15 cellular contexts compared by ENCODE assay signal in the genomic region with DNA sequence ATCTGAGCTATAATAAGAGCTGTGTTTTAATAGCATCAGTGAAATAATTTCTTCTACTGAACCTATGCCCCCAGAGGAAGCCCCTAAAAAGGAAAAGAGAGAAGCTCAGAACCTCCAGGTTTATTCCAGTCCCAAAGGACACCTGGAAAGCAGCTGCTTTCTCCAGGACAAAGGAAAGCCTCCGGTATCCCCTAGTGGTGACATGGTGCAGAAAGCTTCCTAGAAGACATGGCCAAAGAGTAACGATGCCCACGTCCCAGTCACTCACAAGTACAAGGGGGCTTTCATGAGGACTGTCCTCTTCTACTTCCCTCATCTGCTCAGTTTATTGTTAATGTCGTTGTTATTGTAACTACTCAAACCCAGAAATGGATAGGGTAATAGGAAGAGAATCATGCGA.
DNase-seq lines count a peak whose midpoint lies in the region; ATAC-seq and TF ChIP-seq lines count a peak whose summit lies in the region.
"Had no signal": no experiment of that assay in that cellular context is flagged by ENCODE, and none has a peak within 500 bp of the region (broad histone marks: within the 10 kb centered on the region; RNA-seq: fewer than 3 reads in every experiment).

No MANE protein-coding gene starts in this region.

- no peaks in the 10 kb centered on the region for H3K27me3 Mint-ChIP-seq in MCF 10A (ENCODE audit: insufficient read depth, unreplicated experiment)

- H3K79me2 ChIP-seq in PC-3 (ENCODE audit: low read length), result no peaks in the 10 kb centered on the region

- H3K4me1 ChIP-seq in breast epithelium (no peaks in the 10 kb centered on the region), PC-3 (ENCODE audit: insufficient read depth, low read length) (no peaks in the 10 kb centered on the region)
- H3K4me1 ChIP-seq: gastrocnemius medialis, right atrium auricular region, upper lobe of left lung had no signal

- BruUV-seq in MCF 10A (replicated peaks; lab: Mats Ljungman, UMichigan) (no TSS peak), PC-3 (replicated peaks; lab: Mats Ljungman, UMichigan) (no TSS peak)

- H3F3A ChIP-seq in PC-3 (ENCODE audit: low read length, unreplicated experiment), result no peaks in the 10 kb centered on the region

- POLR2A ChIA-PET in MCF 10A (lab: Yijun Ruan, JAX) (no interaction called here), PC-3 (lab: Charles Lee; ENCODE audit: unreplicated experiment) (no interaction called here)

- no peaks in the 10 kb centered on the region for H3K4me1 Mint-ChIP-seq in MCF 10A (ENCODE audit: insufficient read depth, unreplicated experiment)
- H3K4me1 Mint-ChIP-seq: CD14-positive monocyte had no signal

- no peaks in the 10 kb centered on the region for H3K9me3 Mint-ChIP-seq in MCF 10A (ENCODE audit: unreplicated experiment)

- H3K27ac ChIP-seq in breast epithelium (no peak overlapping the region), PC-3 (ENCODE audit: low read length) (no peak overlapping the region), temporal lobe (ENCODE audit: low read depth, low read length) (peak overlapping the region; percentile 81)
- H3K27ac ChIP-seq: cardiac muscle cell, gastrocnemius medialis, right atrium auricular region, upper lobe of left lung had no signal

- no peak overlapping the region for H3K9ac ChIP-seq in PC-3 (ENCODE audit: low read length)

- H3K27ac Mint-ChIP-seq in MCF 10A (ENCODE audit: low read depth, unreplicated experiment), result no peak overlapping the region
- H3K27ac Mint-ChIP-seq: CD14-positive monocyte had no signal

- H3K36me3 ChIP-seq in breast epithelium, result no peaks in the 10 kb centered on the region
- no peaks in the 10 kb centered on the region for H3K36me3 ChIP-seq in PC-3 (ENCODE audit: low read depth, low read length)
- H3K36me3 ChIP-seq: cardiac muscle cell, gastrocnemius medialis, upper lobe of left lung had no signal

- H3K9me2 ChIP-seq in PC-3 (replicated peaks; ENCODE audit: low read length), result no peaks in the 10 kb centered on the region

- H3K9me3 ChIP-seq in breast epithelium, result no peaks in the 10 kb centered on the region
- H3K9me3 ChIP-seq in PC-3 (ENCODE audit: low read length), result no peaks in the 10 kb centered on the region
- H3K9me3 ChIP-seq: gastrocnemius medialis, right atrium auricular region, upper lobe of left lung had no signal

- TF ChIP-seq POLR2A in breast epithelium (IDR thresholded peaks at IDR 0.05), result no peak

- CTCF ChIA-PET in MCF 10A (lab: Yijun Ruan, JAX), result interaction anchor here (0.6 to 1.9 kb wide), 7 partner anchors 10 to 1150 kb away, joined by 3 to 7 read pairs (median 4); no protein-coding TSS in a partner anchor
- CTCF ChIA-PET in PC-3 (lab: Charles Lee), result interaction anchor here (1.1 kb wide), 1 partner anchor 38 kb away, joined by 3 read pairs; no protein-coding TSS in a partner anchor

- H3K4me3 Mint-ChIP-seq in MCF 10A (ENCODE audit: unreplicated experiment), result no peak overlapping the region
- H3K4me3 Mint-ChIP-seq: CD14-positive monocyte had no signal

- DNase-seq in MCF 10A (ENCODE audit: unreplicated experiment) (peak; percentile 47), breast epithelium (ENCODE audit: low spot score in 2 of 2) (no peak), PC-3 (peak; percentile 34), epithelial cell of esophagus (ENCODE audit: low read depth) (no peak), NCI-H1092 treated with DMSO at 0.1 percent for 48 hours (lab: John Stamatoyannopoulos, UW) (no peak), NOMO-1 treated with DMSO at 0.1 percent for 48 hours (lab: John Stamatoyannopoulos, UW; ENCODE audit: unreplicated experiment) (no peak)
- no peak for DNase-seq in stimulated activated CD4-positive, alpha-beta T cell treated with anti-CD3 and anti-CD28 coated beads, Interleukin-15, amount 100 ng/mL, for 24 hours
- DNase-seq: gastrocnemius medialis, KBM-7, T-helper 2 cell, upper lobe of left lung had no signal

- H4K20me1 ChIP-seq in PC-3 (ENCODE audit: low read length), result no peaks in the 10 kb centered on the region

- H3K27me3 ChIP-seq in breast epithelium, result no peaks in the 10 kb centered on the region
- H3K27me3 ChIP-seq in PC-3 (ENCODE audit: low read length), result no peaks in the 10 kb centered on the region
- H3K27me3 ChIP-seq: cardiac muscle cell, gastrocnemius medialis, right atrium auricular region, upper lobe of left lung had no signal

- no peak overlapping the region for H2AFZ ChIP-seq in PC-3 (ENCODE audit: low read length)

- H3K4me2 ChIP-seq in PC-3 (ENCODE audit: low read length), result no peak overlapping the region

- peak; percentile 42; the same call in 1 of the 2 replicates for ATAC-seq in PC-3
- ATAC-seq: gastrocnemius medialis had no signal

- H3K4me3 ChIP-seq in breast epithelium (no peak overlapping the region), PC-3 (ENCODE audit: low read length) (no peak overlapping the region), epithelial cell of esophagus (ENCODE audit: low read length) (no peak overlapping the region)
- H3K4me3 ChIP-seq: cardiac muscle cell, gastrocnemius medialis, right atrium auricular region, upper lobe of left lung had no signal

- no peaks in the 10 kb centered on the region for H3K36me3 Mint-ChIP-seq in MCF 10A (ENCODE audit: insufficient read depth, unreplicated experiment)
- H3K36me3 Mint-ChIP-seq: CD14-positive monocyte had no signal

- TF ChIP-seq CTCF in MCF 10A (IDR thresholded peaks at IDR 0.05; ENCODE audit: unreplicated experiment), result peak; percentile 8
- no peak for TF ChIP-seq CTCF in breast epithelium (IDR thresholded peaks at IDR 0.05)
- peak; percentile 55 for TF ChIP-seq CTCF in PC-3 (conservative IDR thresholded peaks at IDR 0.05; ENCODE audit: low read depth, low read length)
- peak; percentile 39 for TF ChIP-seq CTCF in epithelial cell of esophagus (IDR thresholded peaks at IDR 0.05; ENCODE audit: insufficient read depth, low read depth, low read length, missing control alignments)

- intact Hi-C loops in MCF 10A (cut with micrococcal nuclease), result no loop called here
- intact Hi-C loops in breast epithelium (cut with DNase I; ENCODE audit: low total_unique reads), result no loop called here
- intact Hi-C loops in PC-3 (cut with micrococcal nuclease), result no loop called here

Comparison
In these comparisons a context has a peak if more than half of its experiments do, and no peak if none do; other contexts are left out.
1. DNase-seq: peak in MCF 10A (single experiment) and PC-3 (single experiment); none in breast epithelium (0 of 2), epithelial cell of esophagus (single experiment), stimulated activated CD4-positive, alpha-beta T cell treated with anti-CD3 and anti-CD28 coated beads, Interleukin-15, amount 100 ng/mL, for 24 hours (single experiment), NCI-H1092 treated with DMSO at 0.1 percent for 48 hours (single experiment) and NOMO-1 treated with DMSO at 0.1 percent for 48 hours (single experiment).
2. CTCF ChIP-seq: peak in MCF 10A (single experiment), PC-3 (single experiment) and epithelial cell of esophagus (single experiment); none in breast epithelium (0 of 3).